ENCODE assay signal across 9 cellular contexts in genomic region chr4:153758688-153759406, GRCh38. TPM values are rescaled to one million over a fixed set of nuclear protein-coding genes. Genes with fewer than 3 reads are reported as not detected.
DNase-seq lines count a peak whose midpoint lies in the region; ATAC-seq and TF ChIP-seq lines count a peak whose summit lies in the region.
"Had no signal": no experiment of that assay in that cellular context is flagged by ENCODE, and none has a peak within 500 bp of the region (broad histone marks: within the 10 kb centered on the region; RNA-seq: fewer than 3 reads in every experiment).

No MANE protein-coding gene starts in this region.

- ATAC-seq in naive thymus-derived CD8-positive, alpha-beta T cell, result no peak
- ATAC-seq in HG03095 (IDR thresholded peaks at IDR 0.05; ENCODE audit: unreplicated experiment), result no peak
- ATAC-seq in HG02870 (IDR thresholded peaks at IDR 0.05; ENCODE audit: unreplicated experiment), result no peak
- no peak for ATAC-seq in HG03442 (IDR thresholded peaks at IDR 0.05; ENCODE audit: unreplicated experiment)

- H3K9me3 Mint-ChIP-seq in IgD-negative memory B cell, result peaks cover 0 to 4% (median 0%) of the 10 kb centered on the region in 3 donors
- H3K9me3 Mint-ChIP-seq in naive thymus-derived CD8-positive, alpha-beta T cell, result peaks cover 0 to 4% (median 0%) of the 10 kb centered on the region in 9 donors

- peak overlapping the region in 3 of 4 donors; percentile 46 to 77 (median 65) for H3K4me3 Mint-ChIP-seq in IgD-negative memory B cell
- H3K4me3 Mint-ChIP-seq in naive thymus-derived CD8-positive, alpha-beta T cell, result peak overlapping the region; percentile 59 to 84 (median 72)

- no peak overlapping the region for H3K27ac Mint-ChIP-seq in IgD-negative memory B cell
- peak overlapping the region in 6 of 10 donors; percentile 15 to 81 (median 42) for H3K27ac Mint-ChIP-seq in naive thymus-derived CD8-positive, alpha-beta T cell

- peaks cover 34% of the 10 kb centered on the region for H3K27me3 Mint-ChIP-seq in IgD-negative memory B cell
- H3K27me3 Mint-ChIP-seq in naive thymus-derived CD8-positive, alpha-beta T cell, result peaks cover 16 to 46% (median 31%) of the 10 kb centered on the region in 5 donors

- peaks cover 0 to 1% (median 0%) of the 10 kb centered on the region in 3 donors for H3K4me1 Mint-ChIP-seq in IgD-negative memory B cell
- peaks cover 15 to 40% (median 33%) of the 10 kb centered on the region in 4 donors for H3K4me1 Mint-ChIP-seq in naive thymus-derived CD8-positive, alpha-beta T cell

- no peak overlapping the region for H3K27ac ChIP-seq in coronary artery

- no peak for DNase-seq in AG09309 (ENCODE audit: low read depth)
- DNase-seq in coronary artery (ENCODE audit: low spot score), result no peak
- no peak for DNase-seq in naive thymus-derived CD8-positive, alpha-beta T cell
- DNase-seq in GM03348 (ENCODE audit: low spot score), result no peak

- H3K36me3 Mint-ChIP-seq in IgD-negative memory B cell, result peaks cover 4% of the 10 kb centered on the region
- no peaks in the 10 kb centered on the region for H3K36me3 Mint-ChIP-seq in naive thymus-derived CD8-positive, alpha-beta T cell

- H3K4me3 ChIP-seq in AG09309 (ENCODE audit: control insufficient read depth, low read depth, low read length) (peak overlapping the region; percentile 31), coronary artery (peak overlapping the region; percentile 72)

- TF ChIP-seq CTCF in AG09309 (IDR thresholded peaks at IDR 0.05; ENCODE audit: control insufficient read depth, insufficient read depth, low read depth, low read length, missing control alignments) (no peak), coronary artery (IDR thresholded peaks at IDR 0.05) (no peak)

- POLR2A ChIA-PET in naive thymus-derived CD8-positive, alpha-beta T cell (lab: Charles Lee), result no interaction called here

RNA-seq across cellular contexts. Expression of gene RNF175, which starts 1.0 kb away (rescaled TPM):
- not detected for polyA plus RNA-seq in IgD-negative memory B cell
- total RNA-seq in naive thymus-derived CD8-positive, alpha-beta T cell, result under 1 TPM; 0.60 to 0.66 TPM
- 1 to 10 TPM in 2 of 3 donors, under 1 TPM in 1; 0.83 to 1.9 (median 1.6) TPM for polyA plus RNA-seq in naive thymus-derived CD8-positive, alpha-beta T cell
- total RNA-seq: Daoy had no signal

RNA-seq across cellular contexts. Expression of gene SFRP2, which starts 30.0 kb away (rescaled TPM):
- not detected for polyA plus RNA-seq in IgD-negative memory B cell
- not detected for total RNA-seq in naive thymus-derived CD8-positive, alpha-beta T cell
- polyA plus RNA-seq in naive thymus-derived CD8-positive, alpha-beta T cell, result not detected
- total RNA-seq: Daoy had no signal

Comparison
In these comparisons a context has a peak if more than half of its experiments do, and no peak if none do; other contexts are left out.
1. H3K27ac Mint-ChIP-seq: peak in naive thymus-derived CD8-positive, alpha-beta T cell (6 of 10); none in IgD-negative memory B cell (0 of 3).